16 cellular contexts compared by ENCODE assay signal in genomic region chr9:108258640-108259039, GRCh38.
"Had no signal": no experiment of that assay in that cellular context is flagged by ENCODE, and none has a peak within 500 bp of the region (broad histone marks: within the 10 kb centered on the region; RNA-seq: fewer than 3 reads in every experiment).

No MANE protein-coding gene starts in this region.

- H3K36me3 ChIP-seq: heart left ventricle, neutrophil, thoracic aorta, transverse colon had no signal

- H3K4me2 ChIP-seq: smooth muscle cell had no signal

- H3K4me3 ChIP-seq: heart left ventricle, lung, smooth muscle cell, thoracic aorta, transverse colon had no signal

- ATAC-seq: heart left ventricle; left colon; left ventricle myocardium superior; naive thymus-derived CD4-positive, alpha-beta T cell; right cardiac atrium; stimulated activated naive CD8-positive, alpha-beta T cell treated with anti-CD3 and anti-CD28 coated beads, Interleukin-15, Interleukin-2, amounts not matched to agents 100 U/mL and 50 U/mL, for 24 hours had no signal

- FAIRE-seq: endometrium, frontal cortex had no signal

- H3K27me3 ChIP-seq: heart left ventricle, neutrophil, transverse colon had no signal

- DNase-seq: effector memory CD4-positive, alpha-beta T cell; heart left ventricle; hippocampal formation; left colon; left ventricle myocardium superior; naive thymus-derived CD4-positive, alpha-beta T cell; right cardiac atrium; stimulated activated CD4-positive, alpha-beta T cell treated with anti-CD3 and anti-CD28 coated beads, Interleukin-2, amount 100 ng/mL, for 48 hours; stimulated activated naive CD8-positive, alpha-beta T cell treated with anti-CD3 and anti-CD28 coated beads, Interleukin-15, Interleukin-2, amounts not matched to agents 100 U/mL and 50 U/mL, for 24 hours; transverse colon had no signal

- H3K27ac ChIP-seq: heart left ventricle, neutrophil, thoracic aorta, transverse colon had no signal

- H3K4me1 ChIP-seq: heart left ventricle, transverse colon had no signal
